In genomic region chr4:16078195-16078756, GRCh38 we compare ENCODE assay signal across 24 cellular contexts. TPM values are rescaled to one million over a fixed set of nuclear protein-coding genes. Genes with fewer than 3 reads are reported as not detected.
A peak's percentile ranks its signal among the peaks of the same experiment; 100 is the strongest.
DNase-seq lines count a peak whose midpoint lies in the region; ATAC-seq, FAIRE-seq and TF ChIP-seq lines count a peak whose summit lies in the region.
"Had no signal": no experiment of that assay in that cellular context is flagged by ENCODE, and none has a peak within 500 bp of the region (broad histone marks: within the 10 kb centered on the region; RNA-seq: fewer than 3 reads in every experiment).

No MANE protein-coding gene starts in this region.

- intact Hi-C loops in left ventricle myocardium superior (cut with micrococcal nuclease) (no loop called here), Right ventricle myocardium superior (cut with DNase I) (no loop called here), left lung (cut with DNase I) (no loop called here)

- TF ChIP-seq CTCF in H1 (IDR thresholded peaks at IDR 0.05; ENCODE audit: control extremely low read depth in 1 of 3, insufficient read depth in 1 of 3, low read depth in 1 of 3, low read length in 3 of 3) (no peak), left lung (IDR thresholded peaks at IDR 0.05) (no peak), mesothelial cell of epicardium (IDR thresholded peaks at IDR 0.05; ENCODE audit: unreplicated experiment) (no peak)

- H2BK12ac ChIP-seq in H1 (ENCODE audit: low read depth, low read length) = no peak overlapping the region; the same call in 1 of the 2 replicates

- H3K9ac ChIP-seq in H1 (replicated peaks in 1 of 4; ENCODE audit: extremely low read depth in 1 of 4, low read depth in 3 of 4, low read length in 3 of 4) = no peak overlapping the region
- H3K9ac ChIP-seq: SK-N-SH had no signal

- H3K27ac Mint-ChIP-seq in mesothelial cell of epicardium = no peak overlapping the region

- peaks cover 6% of the 10 kb centered on the region; the same call in 1 of the 2 replicates for H3K23me2 ChIP-seq in H1 (ENCODE audit: low read depth, low read length)

- H3K4me2 ChIP-seq in H1 (ENCODE audit: insufficient read depth in 1 of 2, low read depth in 2 of 2, low read length in 2 of 2) = no peak overlapping the region
- H3K4me2 ChIP-seq: SK-N-SH had no signal

- H3K36me3 Mint-ChIP-seq in mesothelial cell of epicardium = no peaks in the 10 kb centered on the region

- H3K79me1 ChIP-seq in H1 (ENCODE audit: low read depth, low read length) = peaks cover 13% of the 10 kb centered on the region

- 92% methylated on average over 4 of the region's 4 CpGs; no CpG with 5 or more reads in 1 of the 2 experiments for WGBS in H1 (ENCODE audit: extremely low coverage in 1 of 2, insufficient coverage in 1 of 2, insufficient read length in 1 of 2, insufficient replicate concordance in 2 of 2, low coverage in 1 of 2, low lambda C conversion rate in 2 of 2, missing lambda C conversion rate in 1 of 2), 2 experiments

- H3K23ac ChIP-seq in H1 (ENCODE audit: insufficient read length) = no peak overlapping the region

- H3K9me3 ChIP-seq in H1 (ENCODE audit: insufficient read depth in 2 of 2, low read depth in 1 of 2, low read length in 1 of 2) = no peaks in the 10 kb centered on the region
- H3K9me3 ChIP-seq in left lung = no peaks in the 10 kb centered on the region
- H3K9me3 ChIP-seq: MG63, SK-N-SH had no signal

- no peak overlapping the region for H3K14ac ChIP-seq in H1 (ENCODE audit: insufficient read length)

- CTCF ChIA-PET in H1 (lab: Charles Lee; ENCODE audit: partially characterized antibody) = interaction anchor here (0.5 to 1.2 kb wide), 3 partner anchors 10 to 195 kb away, joined by 3 to 5 read pairs (median 3); no protein-coding TSS in a partner anchor

- no peak for TF ChIP-seq POLR2A in H1 (IDR thresholded peaks at IDR 0.05; ENCODE audit: control extremely low read depth in 1 of 2, low read depth in 2 of 2, low read length in 2 of 2)

- TF ChIP-seq EP300 in H1 (IDR thresholded peaks at IDR 0.05; ENCODE audit: borderline replicate concordance in 1 of 2, low read depth in 2 of 2, low read length in 2 of 2) = no peak

- peaks cover 2 to 12% of the 10 kb centered on the region in 2 experiments for H4K20me1 ChIP-seq in H1 (replicated peaks in 1 of 2; ENCODE audit: control insufficient read depth in 1 of 2, insufficient read depth in 2 of 2, low read length in 2 of 2)

- H4K91ac ChIP-seq in H1 (replicated peaks; ENCODE audit: insufficient read length, low read length) = peak overlapping the region; percentile 13

- POLR2A ChIA-PET in H1 (lab: Charles Lee; ENCODE audit: partially characterized antibody) = interaction anchor here (0.6 to 7.6 kb wide), 7 partner anchors 9 to 1260 kb away, joined by 3 to 87 read pairs (median 4); no protein-coding TSS in a partner anchor

- H4K8ac ChIP-seq in H1 (ENCODE audit: extremely low read depth, insufficient read depth, low read length) = peak overlapping the region; percentile 11; the same call in 1 of the 2 replicates

- TF ChIP-seq RAD21 in H1 (IDR thresholded peaks at IDR 0.05 in 1 of 2, conservative IDR thresholded peaks at IDR 0.05 in 1 of 2; ENCODE audit: low read depth in 2 of 2, low read length in 2 of 2) = no peak

- H3K27ac ChIP-seq in H1 (ENCODE audit: low read depth, low read length) (peak overlapping the region; percentile 9; the same call in 1 of the 2 replicates), left lung (no peak overlapping the region)

- ATAC-seq in left ventricle myocardium superior (peak; percentile 62), Right ventricle myocardium superior (ENCODE audit: poor library complexity) (no peak), left lung (peak; percentile 45), GM19324 (IDR thresholded peaks at IDR 0.05; ENCODE audit: low FRiP score, unreplicated experiment) (no peak)

- H3K79me2 ChIP-seq in H1 (ENCODE audit: control insufficient read depth in 1 of 2, insufficient read depth in 2 of 2, low read length in 2 of 2) = peaks cover 0 to 66% of the 10 kb centered on the region in 2 experiments; a peak in 3 of 4 replicates

- H3K56ac ChIP-seq in H1 (replicated peaks; ENCODE audit: insufficient read length, low read depth, low read length) = no peak overlapping the region

- H3K27me3 ChIP-seq in H1 (replicated peaks in 1 of 4; ENCODE audit: control insufficient read depth in 3 of 4, extremely low read depth in 1 of 4, insufficient read depth in 3 of 4, low read length in 3 of 4) (peaks cover 0 to 4% (median 2%) of the 10 kb centered on the region in 4 experiments; a peak in 3 of 7 replicates), left lung (peaks cover 26 to 40% of the 10 kb centered on the region in 2 donors)

- H2BK20ac ChIP-seq in H1 (ENCODE audit: low read length) = no peak overlapping the region

- no peak overlapping the region for H3K4me3 Mint-ChIP-seq in mesothelial cell of epicardium

- no peak overlapping the region for H2BK5ac ChIP-seq in H1 (ENCODE audit: low read depth, low read length)

- peaks cover 0 to 26% (median 9%) of the 10 kb centered on the region in 4 experiments; a peak in 6 of 8 replicates for H3K36me3 ChIP-seq in H1 (ENCODE audit: control insufficient read depth in 2 of 4, insufficient read depth in 4 of 4, low read length in 3 of 4)
- no peaks in the 10 kb centered on the region for H3K36me3 ChIP-seq in left lung
- H3K36me3 ChIP-seq: MG63 had no signal

- peak overlapping the region; percentile 79 for H2AK5ac ChIP-seq in H1 (ENCODE audit: low read depth, low read length)

- H3K4me1 ChIP-seq in H1 (replicated peaks in 1 of 4; ENCODE audit: control insufficient read depth in 3 of 4, insufficient read depth in 4 of 4, low read length in 3 of 4) (peaks cover 3 to 21% (median 7%) of the 10 kb centered on the region in 4 experiments; a peak in 6 of 7 replicates), left lung (peaks cover 8 to 18% of the 10 kb centered on the region in 2 donors)

- H3K4me3 ChIP-seq in H1 (ENCODE audit: extremely low read depth in 1 of 4, insufficient read depth in 2 of 4, low read depth in 3 of 4, low read length in 4 of 4) (no peak overlapping the region), left lung (no peak overlapping the region)
- H3K4me3 ChIP-seq: MG63 had no signal

- no peak overlapping the region for H2AFZ ChIP-seq in H1 (ENCODE audit: low read length)

- H2BK15ac ChIP-seq in H1 (ENCODE audit: low read length) = no peak overlapping the region

- no peak overlapping the region for H4K5ac ChIP-seq in H1 (ENCODE audit: insufficient read length, low read depth, low read length)

- peak overlapping the region; percentile 25 for H3K4ac ChIP-seq in H1 (replicated peaks; ENCODE audit: insufficient read length, low read depth, low read length)

- H3K18ac ChIP-seq in H1 (ENCODE audit: extremely low read depth, low read length) = no peak overlapping the region; the same call in 1 of the 2 replicates

- no peaks in the 10 kb centered on the region for H3K9me3 Mint-ChIP-seq in mesothelial cell of epicardium

- H2BK120ac ChIP-seq in H1 (replicated peaks; ENCODE audit: low read depth, low read length) = no peak overlapping the region

- peaks cover 21% of the 10 kb centered on the region for H3K27me3 Mint-ChIP-seq in mesothelial cell of epicardium (ENCODE audit: low read depth)

- DNase-seq in left ventricle myocardium superior (no peak), Right ventricle myocardium superior (no peak), H1 (ENCODE audit: low read depth in 1 of 2, low spot score in 2 of 2) (no peak), left lung (no peak), KG1 (lab: John Stamatoyannopoulos, UW) (no peak), mesothelial cell of epicardium (ENCODE audit: low spot score in 2 of 2, unreplicated experiment in 2 of 2) (no peak)
- DNase-seq: ACHN; C1 segment of cervical spinal cord; DND-41; HCEC 1CT; Karpas-422; MG63; NCI-H1092; NCI-H146; NCI-H2081 treated with DMSO at 0.1 percent for 48 hours; NCI-H748 treated with DMSO at 0.1 percent for 48 hours; NK-92 treated with Interleukin-12 subunit alpha and Interleukin-12 subunit beta, amount 100 ng/mL, for 24 hours; SHP77; SK-N-SH had no signal

- no peak for FAIRE-seq in H1 (lab: Jason Lieb, UNC)
- FAIRE-seq: HTR-8/SVneo, RCC 7860 had no signal

- peaks cover 12% of the 10 kb centered on the region for H3K4me1 Mint-ChIP-seq in mesothelial cell of epicardium

TF ChIP-seq in H1, 55 proteins besides CTCF, POLR2A, EP300 and RAD21 (continues in another document):
- TF ChIP-seq CBX8 (IDR thresholded peaks at IDR 0.05; ENCODE audit: borderline replicate concordance, low read depth, low read length) (no peak), HDAC2 (IDR thresholded peaks at IDR 0.05; ENCODE audit: borderline replicate concordance in 1 of 2, low read depth in 2 of 2, low read length in 2 of 2) (no peak), CHD1 (IDR thresholded peaks at IDR 0.05; ENCODE audit: low read depth, low read length) (no peak), TBP (IDR thresholded peaks at IDR 0.05; ENCODE audit: low read depth, low read length) (no peak)
- TF ChIP-seq, protein P1, sequence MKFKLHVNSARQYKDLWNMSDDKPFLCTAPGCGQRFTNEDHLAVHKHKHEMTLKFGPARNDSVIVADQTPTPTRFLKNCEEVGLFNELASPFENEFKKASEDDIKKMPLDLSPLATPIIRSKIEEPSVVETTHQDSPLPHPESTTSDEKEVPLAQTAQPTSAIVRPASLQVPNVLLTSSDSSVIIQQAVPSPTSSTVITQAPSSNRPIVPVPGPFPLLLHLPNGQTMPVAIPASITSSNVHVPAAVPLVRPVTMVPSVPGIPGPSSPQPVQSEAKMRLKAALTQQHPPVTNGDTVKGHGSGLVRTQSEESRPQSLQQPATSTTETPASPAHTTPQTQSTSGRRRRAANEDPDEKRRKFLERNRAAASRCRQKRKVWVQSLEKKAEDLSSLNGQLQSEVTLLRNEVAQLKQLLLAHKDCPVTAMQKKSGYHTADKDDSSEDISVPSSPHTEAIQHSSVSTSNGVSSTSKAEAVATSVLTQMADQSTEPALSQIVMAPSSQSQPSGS (IDR thresholded peaks at IDR 0.05; ENCODE audit: low read length) = no peak
- TF ChIP-seq, protein P2, sequence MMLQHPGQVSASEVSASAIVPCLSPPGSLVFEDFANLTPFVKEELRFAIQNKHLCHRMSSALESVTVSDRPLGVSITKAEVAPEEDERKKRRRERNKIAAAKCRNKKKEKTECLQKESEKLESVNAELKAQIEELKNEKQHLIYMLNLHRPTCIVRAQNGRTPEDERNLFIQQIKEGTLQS (IDR thresholded peaks at IDR 0.05; ENCODE audit: insufficient read depth, low read depth, low read length) = no peak

RNA-seq across cellular contexts. Expression of gene PROM1, which starts 5.5 kb away (rescaled TPM):
- total RNA-seq in left ventricle myocardium superior = 3.2 TPM
- 2.1 TPM for total RNA-seq in Right ventricle myocardium superior
- total RNA-seq in H1 (2021; fragmentation: NEBNext Ultra II Directional; extraction: Animal tissue kit (Norgen Biotek cat#: 25700)) = 59.7 and 65.4 TPM in 2 replicates
- 23.2 and 36.0 TPM in 2 replicates for polyA plus RNA-seq in H1 (2011; rRNA removed)
- polyA plus RNA-seq in H1 (2011; cell fraction: cytosol; rRNA removed) = 32.2 TPM
- polyA plus RNA-seq in H1 (2011; cell fraction: nucleus; rRNA removed) = 47.8 TPM
- 40.2 to 83.8 TPM (median 52.7 TPM) in 4 replicates for polyA plus RNA-seq in H1 (2012, experiment 1 of 2)
- polyA plus RNA-seq in H1 (2012, experiment 2 of 2) = 4.4 TPM
- polyA plus RNA-seq in H1 (2013, experiment 1 of 2) = 88.1 TPM
- 87.0 TPM for polyA plus RNA-seq in H1 (2013, experiment 2 of 2)
- polyA minus RNA-seq in H1 (2011; rRNA and poly(A)+ RNA removed) = 108 and 183 TPM in 2 replicates
- 50.2 TPM for polyA minus RNA-seq in H1 (2011; cell fraction: cytosol; rRNA and poly(A)+ RNA removed)
- 68.7 TPM for polyA minus RNA-seq in H1 (2011; cell fraction: nucleus; rRNA and poly(A)+ RNA removed)
- total RNA-seq in left lung = 10 to 100 TPM in 1 of 2 donors, not detected in 1; 11.2 TPM
- total RNA-seq in mesothelial cell of epicardium = 11.6 to 13.7 TPM (median 12.4 TPM) in 3 replicates
- total RNA-seq: IMR-90, OCI-LY7 had no signal
- polyA plus RNA-seq: IMR-90, SK-N-SH had no signal

Comparison
In these comparisons a context has a peak if more than half of its experiments do, and no peak if none do; other contexts are left out.
1. ATAC-seq: peak in left ventricle myocardium superior (single experiment) and left lung (single experiment); none in Right ventricle myocardium superior (single experiment) and GM19324 (single experiment).